ENCODE assay signal across 16 cellular contexts in genomic region chr2:155958834-155959233, GRCh38.
A peak's percentile ranks its signal among the peaks of the same experiment; 100 is the strongest.
DNase-seq lines count a peak whose midpoint lies in the region; ATAC-seq and TF ChIP-seq lines count a peak whose summit lies in the region.
"Had no signal": no experiment of that assay in that cellular context is flagged by ENCODE, and none has a peak within 500 bp of the region (broad histone marks: within the 10 kb centered on the region; RNA-seq: fewer than 3 reads in every experiment).

No MANE protein-coding gene starts in this region.

- H3K27me3 ChIP-seq in left lung (no peaks in the 10 kb centered on the region), upper lobe of right lung (no peaks in the 10 kb centered on the region)
- H3K27me3 ChIP-seq: BLaER1 treated with 17β-estradiol and CSF1 and Interleukin-3, amounts not matched to agents 10 nM and 100 nM had no signal

- no peaks in the 10 kb centered on the region for H3K36me3 ChIP-seq in left lung
- H3K36me3 ChIP-seq in upper lobe of right lung: no peaks in the 10 kb centered on the region
- H3K36me3 ChIP-seq: BLaER1 treated with 17β-estradiol and CSF1 and Interleukin-3, amounts not matched to agents 10 nM and 100 nM had no signal

- no peak overlapping the region for H3K4me3 ChIP-seq in left lung
- H3K4me3 ChIP-seq in upper lobe of right lung: no peak overlapping the region
- H3K4me3 ChIP-seq: A549; BLaER1 treated with 17β-estradiol and CSF1 and Interleukin-3, amounts not matched to agents 10 nM and 100 nM had no signal

- ATAC-seq in left lung (peak; percentile 89), upper lobe of right lung (peak; percentile 55)
- ATAC-seq: A549; CD8-positive, alpha-beta T cell had no signal

- H3K9me3 ChIP-seq in left lung: no peaks in the 10 kb centered on the region
- no peaks in the 10 kb centered on the region for H3K9me3 ChIP-seq in upper lobe of right lung
- H3K9me3 ChIP-seq: A549; BLaER1 treated with 17β-estradiol and CSF1 and Interleukin-3, amounts not matched to agents 10 nM and 100 nM; Caco-2 had no signal

- intact Hi-C loops in left lung (cut with DNase I): no loop called here
- intact Hi-C loops in upper lobe of right lung (cut with DNase I): no loop called here

- TF ChIP-seq CTCF in left lung (IDR thresholded peaks at IDR 0.05): no peak
- no peak for TF ChIP-seq CTCF in upper lobe of right lung (IDR thresholded peaks at IDR 0.05)

- no peaks in the 10 kb centered on the region for H3K4me1 ChIP-seq in left lung
- no peaks in the 10 kb centered on the region for H3K4me1 ChIP-seq in upper lobe of right lung
- H3K4me1 ChIP-seq: A549; BLaER1 treated with 17β-estradiol and CSF1 and Interleukin-3, amounts not matched to agents 10 nM and 100 nM; Caco-2 had no signal

- H3K27ac ChIP-seq in left lung (no peak overlapping the region), upper lobe of right lung (no peak overlapping the region)
- H3K27ac ChIP-seq: 22Rv1; A549; BLaER1 treated with 17β-estradiol and CSF1 and Interleukin-3, amounts not matched to agents 10 nM and 100 nM; C4-2B had no signal

- DNase-seq in NCI-H82 (lab: John Stamatoyannopoulos, UW): peak; percentile 36
- no peak for DNase-seq in NCI-H82 treated with DMSO at 0.1 percent for 48 hours (lab: John Stamatoyannopoulos, UW; ENCODE audit: unreplicated experiment)
- no peak for DNase-seq in left lung
- no peak for DNase-seq in upper lobe of right lung
- DNase-seq in NCI-H345 treated with DMSO at 0.1 percent for 48 hours (lab: John Stamatoyannopoulos, UW; ENCODE audit: unreplicated experiment): no peak
- DNase-seq: AML-193; Caco-2; Calu3; CD4-positive, alpha-beta T cell; CD8-positive, alpha-beta T cell; DMS79 treated with DMSO at 0.1 percent for 48 hours; GF-D8 had no signal
